In the genomic region with DNA sequence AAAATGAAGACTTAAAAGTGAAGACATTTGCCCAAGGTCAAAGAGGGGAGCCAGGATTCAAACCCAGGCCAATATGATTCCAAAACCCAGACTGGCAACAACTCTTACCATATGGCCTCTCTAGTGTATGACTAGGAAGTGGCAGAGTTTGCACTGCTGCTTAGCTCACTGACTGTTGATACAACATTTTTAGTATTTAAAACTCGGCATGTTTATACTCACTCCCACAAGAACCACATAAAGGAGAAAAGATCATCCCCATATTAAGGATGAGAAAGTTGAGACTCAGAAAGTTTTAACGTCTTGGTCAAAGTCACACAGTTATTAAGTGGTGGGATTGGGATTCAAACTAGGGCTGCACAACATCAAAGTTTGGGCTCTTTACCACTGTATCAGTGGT, we compare ENCODE assay signal across 1 cellular context.
TF ChIP-seq lines count a peak whose summit lies in the region.

No MANE protein-coding gene starts in this region.

TF ChIP-seq in HepG2, 621 proteins besides CTCF, POLR2A, EP300 and RAD21:
- TF ChIP-seq ZNF142 (CRISPR knock-in tag; IDR thresholded peaks at IDR 0.05) (no peak), ZNF282 (IDR thresholded peaks at IDR 0.05; ENCODE audit: partially characterized antibody) (no peak), BRD4 (CRISPR knock-in tag; IDR thresholded peaks at IDR 0.05) (no peak), ZBTB46 (CRISPR knock-in tag; IDR thresholded peaks at IDR 0.05; ENCODE audit: borderline replicate concordance) (no peak), MNT (IDR thresholded peaks at IDR 0.05) (no peak), NFKBIZ (CRISPR knock-in tag; IDR thresholded peaks at IDR 0.05) (no peak), TBX3 (IDR thresholded peaks at IDR 0.05; ENCODE audit: borderline replicate concordance) (no peak), CENPX (CRISPR knock-in tag; IDR thresholded peaks at IDR 0.05) (no peak), KDM1A (CRISPR knock-in tag; IDR thresholded peaks at IDR 0.05) (no peak)
- TF ChIP-seq, protein P1, sequence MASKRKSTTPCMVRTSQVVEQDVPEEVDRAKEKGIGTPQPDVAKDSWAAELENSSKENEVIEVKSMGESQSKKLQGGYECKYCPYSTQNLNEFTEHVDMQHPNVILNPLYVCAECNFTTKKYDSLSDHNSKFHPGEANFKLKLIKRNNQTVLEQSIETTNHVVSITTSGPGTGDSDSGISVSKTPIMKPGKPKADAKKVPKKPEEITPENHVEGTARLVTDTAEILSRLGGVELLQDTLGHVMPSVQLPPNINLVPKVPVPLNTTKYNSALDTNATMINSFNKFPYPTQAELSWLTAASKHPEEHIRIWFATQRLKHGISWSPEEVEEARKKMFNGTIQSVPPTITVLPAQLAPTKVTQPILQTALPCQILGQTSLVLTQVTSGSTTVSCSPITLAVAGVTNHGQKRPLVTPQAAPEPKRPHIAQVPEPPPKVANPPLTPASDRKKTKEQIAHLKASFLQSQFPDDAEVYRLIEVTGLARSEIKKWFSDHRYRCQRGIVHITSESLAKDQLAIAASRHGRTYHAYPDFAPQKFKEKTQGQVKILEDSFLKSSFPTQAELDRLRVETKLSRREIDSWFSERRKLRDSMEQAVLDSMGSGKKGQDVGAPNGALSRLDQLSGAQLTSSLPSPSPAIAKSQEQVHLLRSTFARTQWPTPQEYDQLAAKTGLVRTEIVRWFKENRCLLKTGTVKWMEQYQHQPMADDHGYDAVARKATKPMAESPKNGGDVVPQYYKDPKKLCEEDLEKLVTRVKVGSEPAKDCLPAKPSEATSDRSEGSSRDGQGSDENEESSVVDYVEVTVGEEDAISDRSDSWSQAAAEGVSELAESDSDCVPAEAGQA (IDR thresholded peaks at IDR 0.05; ENCODE audit: low read depth) = no peak
- TF ChIP-seq, protein P1 (CRISPR knock-in tag; IDR thresholded peaks at IDR 0.05; ENCODE audit: borderline replicate concordance) = no peak
